25 cellular contexts compared by ENCODE assay signal in genomic region chr3:10628902-10629700, GRCh38.
A peak's percentile ranks its signal among the peaks of the same experiment; 100 is the strongest.
DNase-seq lines count a peak whose midpoint lies in the region; TF ChIP-seq lines count a peak whose summit lies in the region.
"Had no signal": no experiment of that assay in that cellular context is flagged by ENCODE, and none has a peak within 500 bp of the region (broad histone marks: within the 10 kb centered on the region; RNA-seq: fewer than 3 reads in every experiment).

No MANE protein-coding gene starts in this region.

- peaks cover 0 to 3% (median 0%) of the 10 kb centered on the region in 5 experiments for H3K9me3 Mint-ChIP-seq in brain
- H3K9me3 Mint-ChIP-seq in neural crest cell, result no peaks in the 10 kb centered on the region
- H3K9me3 Mint-ChIP-seq: CD4-positive, alpha-beta T cell; H9 had no signal

- H3K4me3 Mint-ChIP-seq in brain, result peak overlapping the region in 1 of 5 experiments; percentile 8
- H3K4me3 Mint-ChIP-seq in neural crest cell, result no peak overlapping the region
- H3K4me3 Mint-ChIP-seq: CD4-positive, alpha-beta T cell; H9 had no signal

- H3K4me1 Mint-ChIP-seq in brain (peaks cover 13% of the 10 kb centered on the region), neural crest cell (no peaks in the 10 kb centered on the region)

- H3K27ac ChIP-seq in coronary artery, result no peak overlapping the region
- H3K27ac ChIP-seq: BLaER1 treated with 17β-estradiol and CSF1 and Interleukin-3, amounts not matched to agents 10 nM and 100 nM; GM23248; SJSA1 had no signal

- H3K4me3 ChIP-seq in coronary artery, result no peak overlapping the region
- no peak overlapping the region for H3K4me3 ChIP-seq in foreskin fibroblast (ENCODE audit: low read depth in 1 of 2, low read length in 2 of 2)
- H3K4me3 ChIP-seq: BLaER1 treated with 17β-estradiol and CSF1 and Interleukin-3, amounts not matched to agents 10 nM and 100 nM; GM12878; GM23248; SJSA1 had no signal

- H3K27ac Mint-ChIP-seq in brain, result peak overlapping the region; percentile 60 to 93 (median 83)
- H3K27ac Mint-ChIP-seq in neural crest cell (ENCODE audit: unreplicated experiment), result peak overlapping the region; percentile 72
- H3K27ac Mint-ChIP-seq: CD4-positive, alpha-beta T cell had no signal

- H3K27me3 Mint-ChIP-seq in brain (peaks cover 8% of the 10 kb centered on the region), neural crest cell (ENCODE audit: low read depth) (peaks cover 2% of the 10 kb centered on the region)

- DNase-seq in NCI-H2107 treated with DMSO at 0.1 percent for 48 hours (lab: John Stamatoyannopoulos, UW; ENCODE audit: unreplicated experiment) (peak; percentile 3), NCI-H2107 (lab: John Stamatoyannopoulos, UW) (no peak), NCI-H1694 (lab: John Stamatoyannopoulos, UW) (peak; percentile 38), neural crest cell (ENCODE audit: low read depth, low spot score) (no peak), epidermal melanocyte (ENCODE audit: insufficient read length, low spot score) (no peak), coronary artery (ENCODE audit: low spot score) (no peak), foreskin fibroblast (no peak)
- DNase-seq: CD4-positive, alpha-beta T cell; COR-L47; GDM1; GM23248; H9; Karpas-422; NCI-H1092 treated with DMSO at 0.1 percent for 48 hours; NCI-H146; NCI-H2029 treated with DMSO at 0.1 percent for 48 hours; NCI-H446; NCI-H524 treated with DMSO at 0.1 percent for 48 hours; NCI-H774; Right ventricle myocardium superior; RPMI8226 had no signal

- TF ChIP-seq CTCF in brain (conservative IDR thresholded peaks at IDR 0.05) (no peak), neural crest cell (conservative IDR thresholded peaks at IDR 0.05) (no peak), coronary artery (IDR thresholded peaks at IDR 0.05) (no peak), foreskin fibroblast (IDR thresholded peaks at IDR 0.05; ENCODE audit: low read depth, low read length) (no peak)

- H3K36me3 Mint-ChIP-seq in brain (no peaks in the 10 kb centered on the region), neural crest cell (ENCODE audit: low read depth) (no peaks in the 10 kb centered on the region)

Comparison
In these comparisons a context has a peak if more than half of its experiments do, and no peak if none do; other contexts are left out.
1. DNase-seq: peak in NCI-H2107 treated with DMSO at 0.1 percent for 48 hours (single experiment) and NCI-H1694 (single experiment); none in NCI-H2107 (single experiment), neural crest cell (single experiment), epidermal melanocyte (single experiment), coronary artery (single experiment) and foreskin fibroblast (0 of 2).